22 cellular contexts compared by ENCODE assay signal in the genomic region with DNA sequence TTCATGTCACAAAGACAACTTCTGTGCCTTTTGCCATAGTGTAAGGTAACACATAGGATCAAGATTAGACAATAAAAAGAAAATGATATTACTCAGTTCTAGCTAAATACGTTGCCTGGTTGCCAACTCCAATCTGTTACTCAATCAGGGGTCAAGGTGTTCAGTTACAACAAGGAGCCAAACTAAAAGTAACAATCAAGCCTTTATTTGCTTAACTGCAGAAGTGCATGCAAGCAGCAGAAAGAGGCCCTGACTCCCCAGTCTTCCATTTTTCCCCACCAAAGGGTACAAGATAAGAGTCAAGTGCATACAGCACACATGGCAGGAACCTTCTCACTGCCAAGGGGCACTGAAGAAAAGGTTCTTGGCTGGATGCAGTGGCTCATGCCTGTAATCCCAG.
"Had no signal": no experiment of that assay in that cellular context is flagged by ENCODE, and none has a peak within 500 bp of the region (broad histone marks: within the 10 kb centered on the region; RNA-seq: fewer than 3 reads in every experiment).

No MANE protein-coding gene starts in this region.

- H3K4me3 Mint-ChIP-seq: memory B cell; natural killer cell; stimulated activated naive B cell treated with anti-CD40 and anti-IgM and Interleukin-4, amounts not matched to agents 10 μg/mL and 1 μg/mL and 100 μg/mL, for 72 hours; stimulated activated naive CD8-positive, alpha-beta T cell treated with anti-CD3 and anti-CD28 coated beads, Interleukin-15, amount 100 ng/mL, for 72 hours had no signal

- H3K36me3 Mint-ChIP-seq: memory B cell; natural killer cell; stimulated activated naive B cell treated with anti-CD40 and anti-IgM and Interleukin-4, amounts not matched to agents 10 μg/mL and 1 μg/mL and 100 μg/mL, for 72 hours had no signal

- DNase-seq: cerebellar nuclear complex; dorsolateral prefrontal cortex; effector CD4-positive, alpha-beta T cell; left cardiac atrium; left ventricle myocardium superior; natural killer cell; occipital lobe; ovary; posterior cingulate gyrus; psoas muscle; right cardiac atrium; stimulated activated CD4-positive, alpha-beta T cell treated with anti-CD3 and anti-CD28 coated beads, Interleukin-15, amount 100 ng/mL, for 24 hours; stimulated activated CD4-positive, alpha-beta T cell treated with anti-CD3 and anti-CD28 coated beads, Interleukin-2, amount 100 ng/mL, for 48 hours; stimulated activated naive B cell treated with anti-CD40 and anti-IgM and Interleukin-4, amounts not matched to agents 10 μg/mL and 1 μg/mL and 100 μg/mL, for 72 hours; stimulated activated naive CD8-positive, alpha-beta T cell treated with anti-CD3 and anti-CD28 coated beads, Interleukin-15, amount 100 ng/mL, for 72 hours; thyroid gland had no signal

- H3K4me1 ChIP-seq: psoas muscle had no signal

- H3K4me3 ChIP-seq: dorsolateral prefrontal cortex, lung, ovary, psoas muscle, skin epidermis, thyroid gland had no signal

- H3K27me3 ChIP-seq: dorsolateral prefrontal cortex, ovary, thyroid gland had no signal

- ATAC-seq: left cardiac atrium; natural killer cell; psoas muscle; right cardiac atrium; stimulated activated naive B cell treated with anti-CD40 and anti-IgM and Interleukin-4, amounts not matched to agents 10 μg/mL and 1 μg/mL and 100 μg/mL, for 72 hours; stimulated activated naive CD8-positive, alpha-beta T cell treated with anti-CD3 and anti-CD28 coated beads, Interleukin-15, amount 100 ng/mL, for 72 hours had no signal

- H3K36me3 ChIP-seq: ovary had no signal

- H3K9me3 Mint-ChIP-seq: memory B cell; natural killer cell; stimulated activated naive B cell treated with anti-CD40 and anti-IgM and Interleukin-4, amounts not matched to agents 10 μg/mL and 1 μg/mL and 100 μg/mL, for 72 hours; stimulated activated naive CD8-positive, alpha-beta T cell treated with anti-CD3 and anti-CD28 coated beads, Interleukin-15, amount 100 ng/mL, for 72 hours had no signal

- H3K27ac Mint-ChIP-seq: memory B cell; natural killer cell; stimulated activated naive B cell treated with anti-CD40 and anti-IgM and Interleukin-4, amounts not matched to agents 10 μg/mL and 1 μg/mL and 100 μg/mL, for 72 hours; stimulated activated naive CD8-positive, alpha-beta T cell treated with anti-CD3 and anti-CD28 coated beads, Interleukin-15, amount 100 ng/mL, for 72 hours had no signal

- H3K27ac ChIP-seq: dorsolateral prefrontal cortex, ovary, psoas muscle, skin epidermis, thyroid gland had no signal

- H3K9me3 ChIP-seq: ovary, psoas muscle, thyroid gland had no signal

- FAIRE-seq: colon, frontal cortex, islet of Langerhans had no signal
